ENCODE assay signal across 33 cellular contexts in genomic region chr2:193796847-193797246, GRCh38.
"Had no signal": no experiment of that assay in that cellular context is flagged by ENCODE, and none has a peak within 500 bp of the region (broad histone marks: within the 10 kb centered on the region; RNA-seq: fewer than 3 reads in every experiment).

No MANE protein-coding gene starts in this region.

- H3K4me3 ChIP-seq: MG63 had no signal

- H3K4me2 ChIP-seq: KMS-11 had no signal

- H3K27ac ChIP-seq: KMS-11 had no signal

- H3K27me3 ChIP-seq: MG63 had no signal

- H3K9ac ChIP-seq: KMS-11 had no signal

- H3K36me3 ChIP-seq: MG63 had no signal

- DNase-seq: Karpas-422, Kasumi-1, MG63, MM.1S, MV-4-11, NCI-H1048, NCI-H1092, NCI-H1092 treated with DMSO at 0.1 percent for 48 hours, NCI-H1105, NCI-H1105 treated with DMSO at 0.1 percent for 48 hours, NCI-H1417 treated with DMSO at 0.1 percent for 48 hours, NCI-H1436, NCI-H1436 treated with DMSO at 0.1 percent for 48 hours, NCI-H146, NCI-H1694, NCI-H1694 treated with DMSO at 0.1 percent for 48 hours, NCI-H187, NCI-H187 treated with DMSO at 0.1 percent for 48 hours, NCI-H1930, NCI-H2029, NCI-H2029 treated with DMSO at 0.1 percent for 48 hours, NCI-H2081, NCI-H2081 treated with DMSO at 0.1 percent for 48 hours, NCI-H2107, NCI-H2171, NCI-H2171 treated with DMSO at 0.1 percent for 48 hours, NCI-H2227 treated with DMSO at 0.1 percent for 48 hours, NCI-H226, NCI-H345, NCI-H446, NCI-H446 treated with DMSO at 0.1 percent for 48 hours, NCI-H510A had no signal
